8 cellular contexts compared by ENCODE assay signal in the genomic region with DNA sequence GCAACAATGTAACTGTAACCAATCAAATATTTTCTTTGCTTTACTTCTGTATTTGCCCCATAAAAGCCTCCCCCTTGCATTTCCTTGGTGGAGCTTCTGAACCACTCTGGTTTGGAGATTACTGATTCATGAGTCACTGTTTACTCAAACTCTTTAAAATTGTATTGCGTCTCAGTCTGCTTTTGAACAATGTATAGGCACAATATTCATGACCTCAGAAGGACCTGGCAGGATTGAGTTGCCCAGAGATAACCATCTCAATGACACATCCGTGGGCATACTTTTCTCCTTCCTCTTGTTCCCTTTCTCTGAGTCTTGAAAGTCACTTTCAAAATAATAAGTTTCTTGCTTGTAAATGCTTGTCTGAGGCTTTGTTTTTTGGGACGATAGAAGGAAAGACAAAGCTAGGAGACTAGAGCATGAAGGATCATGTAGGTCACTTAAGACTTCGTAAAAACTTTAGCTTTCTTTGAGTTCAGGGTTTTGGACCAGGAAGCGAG. TPM values are rescaled to one million over a fixed set of nuclear protein-coding genes. Genes with fewer than 3 reads are reported as not detected.
DNase-seq lines count a peak whose midpoint lies in the region; ATAC-seq, FAIRE-seq and TF ChIP-seq lines count a peak whose summit lies in the region.

No MANE protein-coding gene starts in this region.

- no peaks in the 10 kb centered on the region for H3K9me3 ChIP-seq in SK-N-SH
- no peaks in the 10 kb centered on the region for H3K9me3 ChIP-seq in keratinocyte (ENCODE audit: control insufficient read depth, low read depth, low read length)
- no peaks in the 10 kb centered on the region for H3K9me3 ChIP-seq in tibial artery

- TF ChIP-seq EP300 in SK-N-SH (IDR thresholded peaks at IDR 0.05; ENCODE audit: borderline replicate concordance in 1 of 2, low read depth in 1 of 2, low read length in 1 of 2): peak in 1 of 2 experiments; percentile 48; a peak in 1 of 4 replicates

- CTCF ChIA-PET in Calu3 (lab: Charles Lee) (interaction anchor here (0.6 to 1.5 kb wide), 3 partner anchors 9 to 157 kb away, joined by 3 to 6 read pairs (median 3); no protein-coding TSS in a partner anchor), HEK293T (lab: Yijun Ruan, JAX) (no interaction called here), SK-N-SH (lab: Yijun Ruan, JAX) (interaction anchor here (2.8 kb wide), 1 partner anchor 17 kb away, joined by 14 read pairs; no protein-coding TSS in a partner anchor)

- TF ChIP-seq CTCF in Calu3 (IDR thresholded peaks at IDR 0.05; ENCODE audit: unreplicated experiment) (no peak), SK-N-SH (IDR thresholded peaks at IDR 0.05) (no peak), keratinocyte (optimal IDR thresholded peaks at IDR 0.05 in 1 of 3, IDR thresholded peaks at IDR 0.05 in 1 of 3, conservative IDR thresholded peaks at IDR 0.05 in 1 of 3; ENCODE audit: extremely low read depth in 1 of 3, insufficient read depth in 2 of 3, low read length in 3 of 3) (no peak), tibial artery (IDR thresholded peaks at IDR 0.05) (no peak)

- H3K27ac Mint-ChIP-seq in Calu3 (ENCODE audit: unreplicated experiment): peak overlapping the region; percentile 89

- POLR2A ChIA-PET in HEK293T (lab: Yijun Ruan, JAX) (no interaction called here), SK-N-SH (lab: Yijun Ruan, JAX) (no interaction called here)

- FAIRE-seq in keratinocyte (lab: Jason Lieb, UNC): peak; percentile 98

- intact Hi-C loops in Calu3 (cut with micrococcal nuclease; ENCODE audit: unreplicated experiment) (loop anchor here (1.0 kb wide), 1 partner anchor 15 kb away; no protein-coding TSS in a partner anchor), tibial artery (cut with DNase I; ENCODE audit: low total_unique reads) (no loop called here)

- no TSS peak for BruUV-seq in Calu3 (replicated peaks; lab: Mats Ljungman, UMichigan)

- peaks cover 9% of the 10 kb centered on the region for H3K9me3 Mint-ChIP-seq in Calu3 (ENCODE audit: low read depth, unreplicated experiment)

- no peak for ATAC-seq in GM21360 (IDR thresholded peaks at IDR 0.05; ENCODE audit: unreplicated experiment)

- H3K9me1 ChIP-seq in keratinocyte (ENCODE audit: control insufficient read depth, extremely low read depth, insufficient read depth, low read length): no peaks in the 10 kb centered on the region

- H3K4me3 ChIP-seq in SK-N-SH (ENCODE audit: low read depth in 2 of 2, low read length in 1 of 2) (no peak overlapping the region; a peak in 1 of 4 replicates), keratinocyte (ENCODE audit: control insufficient read depth in 2 of 3, extremely low read depth in 1 of 3, insufficient read depth in 2 of 3, low read depth in 1 of 3, low read length in 3 of 3) (peak overlapping the region in 1 of 3 experiments; percentile 43), tibial artery (no peak overlapping the region)

- no peaks in the 10 kb centered on the region; a peak in 1 of 4 replicates for H3K4me1 ChIP-seq in SK-N-SH (ENCODE audit: control insufficient read depth in 1 of 2, insufficient read depth in 2 of 2, low read depth in 1 of 2, low read length in 1 of 2)
- peaks cover 13% of the 10 kb centered on the region for H3K4me1 ChIP-seq in keratinocyte (ENCODE audit: control insufficient read depth, extremely low read depth, insufficient read depth, low read length)
- H3K4me1 ChIP-seq in tibial artery: no peaks in the 10 kb centered on the region

- no peak overlapping the region; the same call in 1 of the 2 replicates for H3K9ac ChIP-seq in SK-N-SH
- no peak overlapping the region for H3K9ac ChIP-seq in keratinocyte (ENCODE audit: control insufficient read depth, extremely low read depth, insufficient read depth, low read length)

- 11% methylated on average over 5 of the region's 5 CpGs for WGBS in SK-N-SH (ENCODE audit: low lambda C conversion rate)

- H3K9me2 ChIP-seq in SK-N-SH: no peaks in the 10 kb centered on the region

- H3K36me3 ChIP-seq in SK-N-SH (replicated peaks in 1 of 2; ENCODE audit: control insufficient read depth in 1 of 2, insufficient read depth in 2 of 2, low read length in 1 of 2): no peaks in the 10 kb centered on the region
- no peaks in the 10 kb centered on the region for H3K36me3 ChIP-seq in keratinocyte (ENCODE audit: control insufficient read depth in 2 of 2, extremely low read depth in 1 of 2, insufficient read depth in 2 of 2, low read length in 2 of 2)
- no peaks in the 10 kb centered on the region for H3K36me3 ChIP-seq in tibial artery

- DNase-seq in Calu3 (peak; percentile 59), HEK293T (ENCODE audit: extremely low spot score) (peak; percentile 12), SK-N-SH (no peak), keratinocyte (ENCODE audit: low read depth, low spot score) (peak; percentile 26), HuH-7.5 (ENCODE audit: low spot score) (no peak), tibial artery (no peak), C1 segment of cervical spinal cord (lab: John Stamatoyannopoulos, UW) (no peak)

- H2AFZ ChIP-seq in SK-N-SH (ENCODE audit: low read depth) (peak overlapping the region; percentile 84), keratinocyte (ENCODE audit: control insufficient read depth, low read length) (peak overlapping the region; percentile 57)

- H3K36me3 Mint-ChIP-seq in Calu3 (ENCODE audit: insufficient read depth, unreplicated experiment): peaks cover 9% of the 10 kb centered on the region

- H3K4me1 Mint-ChIP-seq in Calu3 (ENCODE audit: low read depth, unreplicated experiment): peaks cover 35% of the 10 kb centered on the region

- TF ChIP-seq RAD21 in SK-N-SH (IDR thresholded peaks at IDR 0.05; ENCODE audit: low read length): no peak

- H3F3A ChIP-seq in SK-N-SH (replicated peaks; ENCODE audit: insufficient read depth): peaks cover 10% of the 10 kb centered on the region

- H3K79me2 ChIP-seq in SK-N-SH (ENCODE audit: insufficient read depth) (no peaks in the 10 kb centered on the region), keratinocyte (ENCODE audit: control insufficient read depth, insufficient read depth, low read length) (no peaks in the 10 kb centered on the region)

- peak overlapping the region; percentile 43 for H3K4me2 ChIP-seq in SK-N-SH
- H3K4me2 ChIP-seq in keratinocyte (ENCODE audit: control insufficient read depth, extremely low read depth, insufficient read depth, low read depth, low read length): peak overlapping the region; percentile 64

- H3K27me3 Mint-ChIP-seq in Calu3 (ENCODE audit: unreplicated experiment): no peaks in the 10 kb centered on the region

- peak overlapping the region in 1 of 2 experiments; percentile 88; a peak in 2 of 4 replicates for H3K27ac ChIP-seq in SK-N-SH (ENCODE audit: low read depth in 2 of 2, low read length in 1 of 2)
- H3K27ac ChIP-seq in keratinocyte (ENCODE audit: control insufficient read depth, insufficient read depth, low read length): peak overlapping the region; percentile 52
- H3K27ac ChIP-seq in tibial artery: no peak overlapping the region

- H4K20me1 ChIP-seq in SK-N-SH (ENCODE audit: insufficient read depth): no peaks in the 10 kb centered on the region
- H4K20me1 ChIP-seq in keratinocyte (ENCODE audit: control insufficient read depth, extremely low read depth, insufficient read depth, low read length): no peaks in the 10 kb centered on the region

- dilution Hi-C loops in keratinocyte (cut with MboI; ENCODE audit: extremely low pct_ligation_motif_present, low sequenced_read_pairs): no loop called here

- H3K27me3 ChIP-seq in SK-N-SH (ENCODE audit: insufficient read depth) (no peaks in the 10 kb centered on the region), keratinocyte (ENCODE audit: control insufficient read depth, extremely low read depth, insufficient read depth, low read length) (no peaks in the 10 kb centered on the region), tibial artery (no peaks in the 10 kb centered on the region)

- peak overlapping the region; percentile 20 for H3K4me3 Mint-ChIP-seq in Calu3 (ENCODE audit: low read depth, unreplicated experiment)

TF ChIP-seq in HEK293T, 16 proteins besides CTCF, POLR2A, EP300 and RAD21:
- TF ChIP-seq SUZ12 (IDR thresholded peaks at IDR 0.05): no peak
- TF ChIP-seq HDGF (IDR thresholded peaks at IDR 0.05; ENCODE audit: borderline replicate concordance): no peak
- no peak for TF ChIP-seq TARDBP (IDR thresholded peaks at IDR 0.05)
- no peak for TF ChIP-seq ARNT (IDR thresholded peaks at IDR 0.05)
- no peak for TF ChIP-seq ZNF384 (IDR thresholded peaks at IDR 0.05)
- TF ChIP-seq L3MBTL2 (conservative IDR thresholded peaks at IDR 0.05): no peak
- no peak for TF ChIP-seq BHLHE40 (IDR thresholded peaks at IDR 0.05; ENCODE audit: borderline replicate concordance)
- TF ChIP-seq FOXM1 (IDR thresholded peaks at IDR 0.05; ENCODE audit: borderline replicate concordance): no peak
- TF ChIP-seq CTBP1 (IDR thresholded peaks at IDR 0.05; ENCODE audit: borderline replicate concordance): no peak
- TF ChIP-seq ELF4 (IDR thresholded peaks at IDR 0.05): no peak
- no peak for TF ChIP-seq FOXK2 (IDR thresholded peaks at IDR 0.05)

TF ChIP-seq in SK-N-SH, 30 proteins besides CTCF, POLR2A, EP300 and RAD21 (continues in another document):
- TF ChIP-seq GABPA (IDR thresholded peaks at IDR 0.05; ENCODE audit: low read depth): no peak

RNA-seq across cellular contexts. Expression of a gene that starts 57.1 kb away (rescaled TPM):
- total RNA-seq in Calu3 (2022): not detected in 2 replicates
- polyA plus RNA-seq in SK-N-SH (2012; rRNA removed) (not detected in 2 replicates), keratinocyte (not detected in 3 replicates)
- polyA plus RNA-seq in SK-N-SH (2012; cell fraction: cytosol; rRNA removed): not detected in 2 replicates
- polyA plus RNA-seq in SK-N-SH (2012; cell fraction: nucleus; rRNA removed): not detected in 2 replicates
- polyA plus RNA-seq in keratinocyte (2011; ENCODE audit: low read depth): not detected
- not detected in 2 replicates for polyA plus RNA-seq in keratinocyte (2011; cell fraction: cytosol; rRNA removed)
- not detected in 2 replicates for polyA plus RNA-seq in keratinocyte (2011; cell fraction: nucleus; rRNA removed)
- polyA plus RNA-seq in keratinocyte (2012; ENCODE audit: low replicate concordance): not detected in 2 replicates
- not detected in 3 replicates for polyA minus RNA-seq in keratinocyte
- polyA minus RNA-seq in keratinocyte (2011; cell fraction: cytosol; rRNA and poly(A)+ RNA removed): not detected
- polyA minus RNA-seq in keratinocyte (2011; cell fraction: nucleus; rRNA and poly(A)+ RNA removed): not detected in 2 replicates

Comparison
In these comparisons a context has a peak if more than half of its experiments do, and no peak if none do; other contexts are left out.
1. DNase-seq: peak in Calu3 (single experiment), HEK293T (single experiment) and keratinocyte (single experiment); none in SK-N-SH (single experiment), HuH-7.5 (single experiment), tibial artery (0 of 2) and C1 segment of cervical spinal cord (0 of 14).